8 cellular contexts compared by ENCODE assay signal in the genomic region with DNA sequence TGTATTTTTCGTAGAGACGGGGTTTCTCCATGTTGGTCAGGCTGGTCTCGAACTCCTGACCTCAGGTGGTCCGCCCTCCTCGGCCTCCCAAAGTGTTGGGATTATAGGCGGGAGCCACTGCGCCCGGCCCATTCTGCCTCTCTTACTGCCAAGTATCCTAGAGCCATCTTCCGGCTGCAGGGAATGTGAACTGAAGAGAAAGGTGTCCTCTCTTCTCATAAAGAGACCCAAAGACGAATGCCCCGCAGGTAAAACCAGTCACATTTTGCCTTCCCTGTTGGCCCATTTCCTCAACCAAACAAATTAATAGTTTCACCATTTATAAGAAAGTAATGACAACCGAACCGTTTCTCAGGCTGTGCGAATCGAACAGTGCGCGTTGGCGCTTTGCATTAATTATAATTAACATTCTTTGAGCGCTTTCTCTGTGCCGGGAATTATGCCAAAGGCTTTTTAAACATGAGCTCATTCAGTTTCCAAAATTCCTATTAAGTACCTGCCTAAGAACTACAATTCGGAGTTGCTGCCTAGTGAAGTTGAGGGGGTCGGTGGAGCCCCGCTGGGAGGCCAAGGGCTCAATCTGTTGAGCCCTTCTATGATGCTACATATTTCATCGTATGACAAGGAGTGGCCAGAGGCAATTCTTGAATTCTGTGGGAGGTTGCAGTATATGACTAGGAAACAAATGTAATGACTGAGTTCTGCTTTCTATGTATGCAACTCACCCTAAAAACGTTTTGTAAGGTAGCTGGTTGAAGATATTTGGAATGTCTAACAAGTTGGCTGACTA. TPM values are rescaled to one million over a fixed set of nuclear protein-coding genes. Genes with fewer than 3 reads are reported as not detected.
A peak's percentile ranks its signal among the peaks of the same experiment; 100 is the strongest.
DNase-seq lines count a peak whose midpoint lies in the region; ATAC-seq, FAIRE-seq and TF ChIP-seq lines count a peak whose summit lies in the region.

No MANE protein-coding gene starts in this region.

- peak overlapping the region; percentile 76 for H3K4me2 ChIP-seq in DND-41 (ENCODE audit: insufficient read depth, low read length)

- peak overlapping the region; percentile 83 for H2AFZ ChIP-seq in DND-41 (ENCODE audit: low read depth, low read length)

- FAIRE-seq in frontal cortex (lab: Jason Lieb, UNC), result no peak

- peak overlapping the region; percentile 81 for H3K9ac ChIP-seq in DND-41 (ENCODE audit: low read depth, low read length)

- WGBS in prostate gland, result 42% methylated on average over 25 of the region's 25 CpGs

- peaks cover 29% of the 10 kb centered on the region for H4K20me1 ChIP-seq in DND-41 (ENCODE audit: insufficient read depth, low read length)

- ATAC-seq in DND-41 (ENCODE audit: insufficient read depth, low read depth) (no peak), SK-N-SH treated with all-trans-retinoic acid at 6 μM for 48 hours (peak; percentile 39), HG02973 (IDR thresholded peaks at IDR 0.05; ENCODE audit: unreplicated experiment) (no peak), GM18511 (IDR thresholded peaks at IDR 0.05; ENCODE audit: unreplicated experiment) (no peak)

- H3K4me1 ChIP-seq in DND-41 (ENCODE audit: insufficient read depth, low read length) (peaks cover 46% of the 10 kb centered on the region), prostate gland (replicated peaks) (peaks cover 4% of the 10 kb centered on the region)

- no peak for DNase-seq in DND-41
- DNase-seq in fibroblast of villous mesenchyme (ENCODE audit: low read depth), result no peak
- DNase-seq in prostate gland (ENCODE audit: low spot score), result no peak
- no peak for DNase-seq in SIG-M5 treated with dmso at 0.1 percent for 504 hours (lab: John Stamatoyannopoulos, UW; ENCODE audit: unreplicated experiment)
- DNase-seq in frontal cortex (ENCODE audit: low spot score in 2 of 2), result no peak

- TF ChIP-seq POLR2A in prostate gland (IDR thresholded peaks at IDR 0.05), result no peak

- H3K4me3 ChIP-seq in DND-41 (ENCODE audit: low read depth in 1 of 2, low read length in 2 of 2) (peak overlapping the region; percentile 54 to 71; a peak in 3 of 4 replicates), fibroblast of villous mesenchyme (ENCODE audit: low read depth, low read length) (peak overlapping the region; percentile 80), prostate gland (peak overlapping the region; percentile 56 to 67)

- H3K9me3 ChIP-seq in DND-41 (ENCODE audit: insufficient read depth, low read length, severe bottlenecking) (no peaks in the 10 kb centered on the region), prostate gland (no peaks in the 10 kb centered on the region)

- H3K27me3 ChIP-seq in DND-41 (ENCODE audit: insufficient read depth, low read length, poor library complexity) (no peaks in the 10 kb centered on the region), prostate gland (replicated peaks; ENCODE audit: insufficient read depth) (no peaks in the 10 kb centered on the region)

- H3K36me3 ChIP-seq in DND-41 (ENCODE audit: insufficient read depth, low read length), result peaks cover 41% of the 10 kb centered on the region
- H3K36me3 ChIP-seq in prostate gland, result no peaks in the 10 kb centered on the region

- intact Hi-C loops in prostate gland (cut with DNase I), result loop anchor here (2.0 to 10.0 kb wide), 2 partner anchors 91 to 173 kb away; a partner anchor contains a TSS

- H3K27ac ChIP-seq in DND-41 (ENCODE audit: low read length) (peak overlapping the region; percentile 84), prostate gland (peak overlapping the region; percentile 89 to 92)

- peaks cover 46% of the 10 kb centered on the region for H3K79me2 ChIP-seq in DND-41 (ENCODE audit: insufficient read depth, low read length)

- TF ChIP-seq CTCF in DND-41 (IDR thresholded peaks at IDR 0.05; ENCODE audit: borderline replicate concordance, extremely low read depth, low read length, poor library complexity, severe bottlenecking) (no peak), fibroblast of villous mesenchyme (IDR thresholded peaks at IDR 0.05; ENCODE audit: insufficient read depth, low read depth, low read length) (no peak), prostate gland (IDR thresholded peaks at IDR 0.05) (no peak)

TF ChIP-seq in SK-N-SH treated with all-trans-retinoic acid at 6 μM for 48 hours, 23 proteins besides CTCF, POLR2A, EP300 and RAD21:
- TF ChIP-seq, protein P1, sequence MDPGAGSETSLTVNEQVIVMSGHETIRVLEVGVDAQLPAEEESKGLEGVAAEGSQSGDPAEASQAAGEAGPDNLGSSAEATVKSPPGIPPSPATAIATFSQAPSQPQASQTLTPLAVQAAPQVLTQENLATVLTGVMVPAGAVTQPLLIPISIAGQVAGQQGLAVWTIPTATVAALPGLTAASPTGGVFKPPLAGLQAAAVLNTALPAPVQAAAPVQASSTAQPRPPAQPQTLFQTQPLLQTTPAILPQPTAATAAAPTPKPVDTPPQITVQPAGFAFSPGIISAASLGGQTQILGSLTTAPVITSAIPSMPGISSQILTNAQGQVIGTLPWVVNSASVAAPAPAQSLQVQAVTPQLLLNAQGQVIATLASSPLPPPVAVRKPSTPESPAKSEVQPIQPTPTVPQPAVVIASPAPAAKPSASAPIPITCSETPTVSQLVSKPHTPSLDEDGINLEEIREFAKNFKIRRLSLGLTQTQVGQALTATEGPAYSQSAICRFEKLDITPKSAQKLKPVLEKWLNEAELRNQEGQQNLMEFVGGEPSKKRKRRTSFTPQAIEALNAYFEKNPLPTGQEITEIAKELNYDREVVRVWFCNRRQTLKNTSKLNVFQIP (CRISPR knock-in tag; IDR thresholded peaks at IDR 0.05; ENCODE audit: borderline replicate concordance, low read depth), result peak; percentile 50; the same call in 1 of the 2 replicates
- TF ChIP-seq ISL1 (CRISPR knock-in tag; IDR thresholded peaks at IDR 0.05) (peak; percentile 62), TCF4 (CRISPR knock-in tag; IDR thresholded peaks at IDR 0.05; ENCODE audit: borderline replicate concordance) (no peak), ZFP30 (CRISPR knock-in tag; IDR thresholded peaks at IDR 0.05) (no peak), TOX (CRISPR knock-in tag; IDR thresholded peaks at IDR 0.05; ENCODE audit: borderline replicate concordance) (no peak), OSR1 (CRISPR knock-in tag; IDR thresholded peaks at IDR 0.05) (no peak), SNAI2 (CRISPR knock-in tag; IDR thresholded peaks at IDR 0.05) (no peak), ZNF565 (CRISPR knock-in tag; conservative IDR thresholded peaks at IDR 0.05; ENCODE audit: low read depth) (no peak)
- TF ChIP-seq, protein P2, sequence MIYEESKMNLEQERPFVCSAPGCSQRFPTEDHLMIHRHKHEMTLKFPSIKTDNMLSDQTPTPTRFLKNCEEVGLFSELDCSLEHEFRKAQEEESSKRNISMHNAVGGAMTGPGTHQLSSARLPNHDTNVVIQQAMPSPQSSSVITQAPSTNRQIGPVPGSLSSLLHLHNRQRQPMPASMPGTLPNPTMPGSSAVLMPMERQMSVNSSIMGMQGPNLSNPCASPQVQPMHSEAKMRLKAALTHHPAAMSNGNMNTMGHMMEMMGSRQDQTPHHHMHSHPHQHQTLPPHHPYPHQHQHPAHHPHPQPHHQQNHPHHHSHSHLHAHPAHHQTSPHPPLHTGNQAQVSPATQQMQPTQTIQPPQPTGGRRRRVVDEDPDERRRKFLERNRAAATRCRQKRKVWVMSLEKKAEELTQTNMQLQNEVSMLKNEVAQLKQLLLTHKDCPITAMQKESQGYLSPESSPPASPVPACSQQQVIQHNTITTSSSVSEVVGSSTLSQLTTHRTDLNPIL (CRISPR knock-in tag; IDR thresholded peaks at IDR 0.05; ENCODE audit: low read depth), result peak; percentile 47; the same call in 1 of the 2 replicates

RNA-seq across cellular contexts. Expression of a gene that starts 0.8 kb away (rescaled TPM):
- total RNA-seq in fibroblast of villous mesenchyme (1,523 and 2,114 TPM in 2 replicates), prostate gland (1,000 to 10,000 TPM in 1 of 2 donors, 100 to 1,000 TPM in 1; 839 to 1,589 TPM), frontal cortex (4,229 TPM)

RNA-seq across cellular contexts. Expression of a gene that starts 10.4 kb away (rescaled TPM):
- total RNA-seq in fibroblast of villous mesenchyme (20.9 and 33.2 TPM in 2 replicates), prostate gland (10 to 100 TPM; 20.5 to 21.2 TPM), frontal cortex (52.6 TPM)

RNA-seq across cellular contexts. Expression of a gene that starts 37.1 kb away (rescaled TPM):
- 14.2 and 24.6 TPM in 2 replicates for total RNA-seq in fibroblast of villous mesenchyme
- 10 to 100 TPM in 1 of 2 donors, 1 to 10 TPM in 1; 5.5 to 14.7 TPM for total RNA-seq in prostate gland
- 72.2 TPM for total RNA-seq in frontal cortex
